2 cellular contexts compared by ENCODE assay signal in genomic region chr17:80588687-80589086, GRCh38.
TF ChIP-seq lines count a peak whose summit lies in the region.

No MANE protein-coding gene starts in this region.

TF ChIP-seq in A549, 52 proteins besides CTCF, POLR2A, EP300 and RAD21 (continued from another document):
- TF ChIP-seq RCOR1 (IDR thresholded peaks at IDR 0.05; ENCODE audit: low read depth, low read length), result no peak
- TF ChIP-seq MAFK (IDR thresholded peaks at IDR 0.05; ENCODE audit: partially characterized antibody), result no peak
- TF ChIP-seq REST (IDR thresholded peaks at IDR 0.05), result no peak

TF ChIP-seq in GM12878, 131 proteins besides CTCF, POLR2A, EP300 and RAD21:
- TF ChIP-seq REST (IDR thresholded peaks at IDR 0.05; ENCODE audit: low read depth, low read length) (no peak), CEBPB (IDR thresholded peaks at IDR 0.05; ENCODE audit: borderline replicate concordance in 1 of 2, low read depth in 2 of 2, low read length in 2 of 2) (no peak), ZNF687 (IDR thresholded peaks at IDR 0.05) (no peak)
TF ChIP-seq in GM12878: peak in this region for 0.
